Comparison of ENCODE assay signal across 20 cellular contexts in the genomic region with DNA sequence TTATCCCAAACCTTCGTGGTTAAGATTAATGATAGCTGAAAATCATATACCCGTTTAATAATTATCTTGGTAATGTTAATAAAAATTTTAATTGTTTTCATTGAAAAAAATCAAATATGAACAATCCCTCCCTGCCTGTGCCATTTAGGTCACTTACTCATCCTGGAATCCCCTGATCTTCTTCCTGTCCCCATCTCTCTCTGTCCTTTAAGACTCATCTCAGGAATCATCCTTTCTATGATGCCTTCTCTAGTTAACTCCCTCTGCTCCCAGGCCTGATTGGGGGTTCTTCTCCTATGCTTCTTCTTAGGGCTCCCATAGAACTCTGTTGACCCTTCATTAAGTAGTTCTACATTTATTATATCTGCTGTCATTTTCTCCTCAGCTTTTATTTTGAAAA.
DNase-seq lines count a peak whose midpoint lies in the region; ATAC-seq and TF ChIP-seq lines count a peak whose summit lies in the region.
"Had no signal": no experiment of that assay in that cellular context is flagged by ENCODE, and none has a peak within 500 bp of the region (broad histone marks: within the 10 kb centered on the region; RNA-seq: fewer than 3 reads in every experiment).

No MANE protein-coding gene starts in this region.

- H3K9me3 ChIP-seq in PC-9 (ENCODE audit: insufficient read depth, low read depth): no peaks in the 10 kb centered on the region
- H3K9me3 ChIP-seq: SJSA1, stomach, uterus had no signal

- no peak for TF ChIP-seq CTCF in PC-9 (conservative IDR thresholded peaks at IDR 0.05)

- no TSS peak for BruUV-seq in PC-9 (replicated peaks; lab: Mats Ljungman, UMichigan)

- no peak overlapping the region for H3K4me3 ChIP-seq in PC-9
- H3K4me3 ChIP-seq: K562, SJSA1, stomach, uterus had no signal

- ATAC-seq in stimulated activated effector memory CD8-positive, alpha-beta T cell treated with anti-CD3 and anti-CD28 coated beads, Interleukin-12 subunit alpha, Interleukin-12 subunit beta, amount 100 ng/mL, for 72 hours: no peak
- ATAC-seq in GM18861 (IDR thresholded peaks at IDR 0.05; ENCODE audit: unreplicated experiment) (no peak), HG02763 (IDR thresholded peaks at IDR 0.05; ENCODE audit: unreplicated experiment) (no peak)
- ATAC-seq: K562 had no signal

- H3K4me3 Mint-ChIP-seq in activated CD4-positive, alpha-beta memory T cell treated with anti-CD3 and anti-CD28 coated beads for 36 hours: no peak overlapping the region
- H3K4me3 Mint-ChIP-seq in activated CD4-positive, alpha-beta memory T cell treated with anti-CD3 and anti-CD28 coated beads, Interleukin-2, amount 10 ng/mL, durations not matched to agents 7 days and 5 days: no peak overlapping the region
- H3K4me3 Mint-ChIP-seq in dendritic cell treated with granulocyte-macrophage colony-stimulating factor and Interleukin-4, amounts not matched to agents 40 ng/mL and 50 ng/mL, for 4 days: no peak overlapping the region
- no peak overlapping the region for H3K4me3 Mint-ChIP-seq in stimulated activated effector memory CD8-positive, alpha-beta T cell treated with anti-CD3 and anti-CD28 coated beads, Interleukin-12 subunit alpha, Interleukin-12 subunit beta, amount 100 ng/mL, for 72 hours
- H3K4me3 Mint-ChIP-seq: endodermal cell; mesothelial cell of epicardium; T-helper 2 cell treated with Interferon-gamma antibody and Interleukin-4, amounts not matched to agents 5 μg/mL and 100 μg/mL, for 36 hours had no signal

- peaks cover 86% of the 10 kb centered on the region for H3K79me2 ChIP-seq in PC-9 (ENCODE audit: low read depth)

- intact Hi-C loops in activated CD4-positive, alpha-beta memory T cell treated with anti-CD3 and anti-CD28 coated beads for 36 hours (cut with micrococcal nuclease): loop anchor here (2.0 kb wide), 1 partner anchor 14 kb away; no protein-coding TSS in a partner anchor
- intact Hi-C loops in PC-9 (cut with micrococcal nuclease; ENCODE audit: unreplicated experiment): no loop called here
- intact Hi-C loops in dendritic cell treated with granulocyte-macrophage colony-stimulating factor and Interleukin-4, amounts not matched to agents 40 ng/mL and 50 ng/mL, for 4 days (cut with micrococcal nuclease): no loop called here

- H3K4me2 ChIP-seq in PC-9: peak overlapping the region; percentile 24

- peak overlapping the region; percentile 49 for H3K27ac Mint-ChIP-seq in activated CD4-positive, alpha-beta memory T cell treated with anti-CD3 and anti-CD28 coated beads for 36 hours
- no peak overlapping the region for H3K27ac Mint-ChIP-seq in activated CD4-positive, alpha-beta memory T cell treated with anti-CD3 and anti-CD28 coated beads, Interleukin-2, amount 10 ng/mL, durations not matched to agents 7 days and 5 days
- H3K27ac Mint-ChIP-seq in dendritic cell treated with granulocyte-macrophage colony-stimulating factor and Interleukin-4, amounts not matched to agents 40 ng/mL and 50 ng/mL, for 4 days: peak overlapping the region; percentile 23
- peak overlapping the region; percentile 30 for H3K27ac Mint-ChIP-seq in stimulated activated effector memory CD8-positive, alpha-beta T cell treated with anti-CD3 and anti-CD28 coated beads, Interleukin-12 subunit alpha, Interleukin-12 subunit beta, amount 100 ng/mL, for 72 hours
- H3K27ac Mint-ChIP-seq: endodermal cell, mesothelial cell of epicardium had no signal

- peaks cover 25% of the 10 kb centered on the region for H3K36me3 Mint-ChIP-seq in activated CD4-positive, alpha-beta memory T cell treated with anti-CD3 and anti-CD28 coated beads for 36 hours
- H3K36me3 Mint-ChIP-seq in activated CD4-positive, alpha-beta memory T cell treated with anti-CD3 and anti-CD28 coated beads, Interleukin-2, amount 10 ng/mL, durations not matched to agents 7 days and 5 days (ENCODE audit: low read depth): peaks cover 58% of the 10 kb centered on the region
- H3K36me3 Mint-ChIP-seq in dendritic cell treated with granulocyte-macrophage colony-stimulating factor and Interleukin-4, amounts not matched to agents 40 ng/mL and 50 ng/mL, for 4 days (ENCODE audit: low read depth): peaks cover 66% of the 10 kb centered on the region
- peaks cover 71% of the 10 kb centered on the region for H3K36me3 Mint-ChIP-seq in stimulated activated effector memory CD8-positive, alpha-beta T cell treated with anti-CD3 and anti-CD28 coated beads, Interleukin-12 subunit alpha, Interleukin-12 subunit beta, amount 100 ng/mL, for 72 hours
- H3K36me3 Mint-ChIP-seq: mesothelial cell of epicardium had no signal

- H3K36me3 ChIP-seq in PC-9 (ENCODE audit: low read depth): no peaks in the 10 kb centered on the region
- H3K36me3 ChIP-seq: stomach, uterus had no signal

- no peaks in the 10 kb centered on the region for H3K9me3 Mint-ChIP-seq in activated CD4-positive, alpha-beta memory T cell treated with anti-CD3 and anti-CD28 coated beads for 36 hours
- no peaks in the 10 kb centered on the region for H3K9me3 Mint-ChIP-seq in activated CD4-positive, alpha-beta memory T cell treated with anti-CD3 and anti-CD28 coated beads, Interleukin-2, amount 10 ng/mL, durations not matched to agents 7 days and 5 days
- no peaks in the 10 kb centered on the region for H3K9me3 Mint-ChIP-seq in dendritic cell treated with granulocyte-macrophage colony-stimulating factor and Interleukin-4, amounts not matched to agents 40 ng/mL and 50 ng/mL, for 4 days
- H3K9me3 Mint-ChIP-seq in stimulated activated effector memory CD8-positive, alpha-beta T cell treated with anti-CD3 and anti-CD28 coated beads, Interleukin-12 subunit alpha, Interleukin-12 subunit beta, amount 100 ng/mL, for 72 hours: no peaks in the 10 kb centered on the region
- H3K9me3 Mint-ChIP-seq: endodermal cell; mesothelial cell of epicardium; T-helper 2 cell treated with Interferon-gamma antibody and Interleukin-4, amounts not matched to agents 5 μg/mL and 100 μg/mL, for 36 hours had no signal

- peaks cover 80% of the 10 kb centered on the region for H3K4me1 Mint-ChIP-seq in activated CD4-positive, alpha-beta memory T cell treated with anti-CD3 and anti-CD28 coated beads for 36 hours (ENCODE audit: low read depth)
- peaks cover 57% of the 10 kb centered on the region for H3K4me1 Mint-ChIP-seq in activated CD4-positive, alpha-beta memory T cell treated with anti-CD3 and anti-CD28 coated beads, Interleukin-2, amount 10 ng/mL, durations not matched to agents 7 days and 5 days
- peaks cover 45% of the 10 kb centered on the region for H3K4me1 Mint-ChIP-seq in dendritic cell treated with granulocyte-macrophage colony-stimulating factor and Interleukin-4, amounts not matched to agents 40 ng/mL and 50 ng/mL, for 4 days (ENCODE audit: low read depth)
- peaks cover 76% of the 10 kb centered on the region for H3K4me1 Mint-ChIP-seq in stimulated activated effector memory CD8-positive, alpha-beta T cell treated with anti-CD3 and anti-CD28 coated beads, Interleukin-12 subunit alpha, Interleukin-12 subunit beta, amount 100 ng/mL, for 72 hours

- POLR2A ChIA-PET in activated CD4-positive, alpha-beta memory T cell treated with anti-CD3 and anti-CD28 coated beads for 36 hours (lab: Charles Lee): interaction anchor here (1.4 kb wide), 2 partner anchors 29 to 55 kb away, joined by 3 read pairs; no protein-coding TSS in a partner anchor
- POLR2A ChIA-PET in activated CD4-positive, alpha-beta memory T cell treated with anti-CD3 and anti-CD28 coated beads, Interleukin-2, amount 10 ng/mL, durations not matched to agents 7 days and 5 days (lab: Charles Lee): interaction anchor here (1.2 kb wide), 2 partner anchors 13 to 21 kb away, joined by 3 read pairs; no protein-coding TSS in a partner anchor
- POLR2A ChIA-PET in PC-9 (lab: Charles Lee; ENCODE audit: unreplicated experiment): interaction anchor here (0.7 to 0.8 kb wide), 3 partner anchors 29 to 92 kb away, joined by 3 to 11 read pairs (median 5); a partner anchor contains a TSS

- peaks cover 10% of the 10 kb centered on the region; the same call in 1 of the 2 replicates for H3K9me2 ChIP-seq in PC-9 (ENCODE audit: insufficient read depth)

- H2AFZ ChIP-seq in PC-9: no peak overlapping the region

- H4K20me1 ChIP-seq in PC-9 (ENCODE audit: insufficient read depth): no peaks in the 10 kb centered on the region

- peaks cover 32% of the 10 kb centered on the region for H3K4me1 ChIP-seq in PC-9 (replicated peaks; ENCODE audit: insufficient read depth)

- peak overlapping the region; percentile 46 for H3K27ac ChIP-seq in PC-9
- H3K27ac ChIP-seq: HL-60, SJSA1 had no signal

- CTCF ChIA-PET in activated CD4-positive, alpha-beta memory T cell treated with anti-CD3 and anti-CD28 coated beads for 36 hours (lab: Charles Lee): interaction anchor here (0.7 kb wide), 2 partner anchors 156 to 176 kb away, joined by 3 to 4 read pairs; no protein-coding TSS in a partner anchor
- CTCF ChIA-PET in activated CD4-positive, alpha-beta memory T cell treated with anti-CD3 and anti-CD28 coated beads, Interleukin-2, amount 10 ng/mL, durations not matched to agents 7 days and 5 days (lab: Charles Lee): no interaction called here
- CTCF ChIA-PET in PC-9 (lab: Charles Lee): no interaction called here

- no peak for DNase-seq in activated CD4-positive, alpha-beta memory T cell treated with anti-CD3 and anti-CD28 coated beads for 36 hours
- no peak for DNase-seq in activated CD4-positive, alpha-beta memory T cell treated with anti-CD3 and anti-CD28 coated beads, Interleukin-2, amount 10 ng/mL, durations not matched to agents 7 days and 5 days
- no peak for DNase-seq in PC-9
- DNase-seq in stimulated activated effector memory CD8-positive, alpha-beta T cell treated with anti-CD3 and anti-CD28 coated beads, Interleukin-12 subunit alpha, Interleukin-12 subunit beta, amount 100 ng/mL, for 72 hours (ENCODE audit: low spot score in 2 of 2): no peak
- no peak for DNase-seq in COR-L47 (lab: John Stamatoyannopoulos, UW)
- DNase-seq: activated T-cell treated with anti-CD3 and anti-CD28 coated beads for 4 hours, cerebellar nuclear complex, endodermal cell, NCI-H2029 treated with DMSO at 0.1 percent for 48 hours, NCI-H510A, stomach, uterus had no signal

- peaks cover 28% of the 10 kb centered on the region for H3F3A ChIP-seq in PC-9 (ENCODE audit: insufficient read depth, low read depth)

- H3K27me3 ChIP-seq in PC-9 (ENCODE audit: insufficient read depth, low read depth): no peaks in the 10 kb centered on the region
- H3K27me3 ChIP-seq: SJSA1, stomach, uterus had no signal

- no peaks in the 10 kb centered on the region for H3K27me3 Mint-ChIP-seq in activated CD4-positive, alpha-beta memory T cell treated with anti-CD3 and anti-CD28 coated beads for 36 hours
- no peaks in the 10 kb centered on the region for H3K27me3 Mint-ChIP-seq in activated CD4-positive, alpha-beta memory T cell treated with anti-CD3 and anti-CD28 coated beads, Interleukin-2, amount 10 ng/mL, durations not matched to agents 7 days and 5 days
- H3K27me3 Mint-ChIP-seq in dendritic cell treated with granulocyte-macrophage colony-stimulating factor and Interleukin-4, amounts not matched to agents 40 ng/mL and 50 ng/mL, for 4 days: no peaks in the 10 kb centered on the region
